In genomic region chr13:21518617-21519144, GRCh38 we compare ENCODE assay signal across 20 cellular contexts. TPM values are rescaled to one million over a fixed set of nuclear protein-coding genes. Genes with fewer than 3 reads are reported as not detected.
DNase-seq lines count a peak whose midpoint lies in the region; ATAC-seq, FAIRE-seq and TF ChIP-seq lines count a peak whose summit lies in the region.
"Had no signal": no experiment of that assay in that cellular context is flagged by ENCODE, and none has a peak within 500 bp of the region (broad histone marks: within the 10 kb centered on the region; RNA-seq: fewer than 3 reads in every experiment).

No MANE protein-coding gene starts in this region.

- TF ChIP-seq RAD21 in IMR-90 (IDR thresholded peaks at IDR 0.05; ENCODE audit: low read length): no peak

- no peak overlapping the region for H2AK5ac ChIP-seq in IMR-90 (ENCODE audit: low read depth, low read length)

- H2BK15ac ChIP-seq in IMR-90 (ENCODE audit: low read depth, low read length): no peak overlapping the region

- no peak for DNase-seq in IMR-90
- DNase-seq in bronchial epithelial cell (ENCODE audit: low read depth): peak; percentile 39
- DNase-seq in lung (ENCODE audit: low spot score): no peak
- DNase-seq in retina: no peak
- DNase-seq in Ammon's horn (ENCODE audit: low spot score): no peak
- DNase-seq: BE2C; C1 segment of cervical spinal cord; CD4-positive, CD25-positive, alpha-beta regulatory T cell; CD8-positive, alpha-beta memory T cell; COR-L47; DMS 273 treated with DMSO at 0.1 percent for 48 hours; DMS53; DND-41; EL; HCEC 1CT had no signal

- TF ChIP-seq CTCF in IMR-90 (conservative IDR thresholded peaks at IDR 0.05; ENCODE audit: low read depth, low read length) (no peak), bronchial epithelial cell (IDR thresholded peaks at IDR 0.05; ENCODE audit: insufficient read depth, low read length, severe bottlenecking) (no peak), lung (IDR thresholded peaks at IDR 0.05; ENCODE audit: control extremely low read depth, extremely low read depth) (no peak)

- in situ Hi-C loops in IMR-90 (cut with MboI; ENCODE audit: low sequenced_read_pairs): no loop called here

- H2BK120ac ChIP-seq in IMR-90 (ENCODE audit: low read depth, low read length): no peak overlapping the region

- no peak overlapping the region for H2AFZ ChIP-seq in IMR-90 (replicated peaks; ENCODE audit: low read length, poor library complexity)
- H2AFZ ChIP-seq: GM23338 had no signal

- no peak for FAIRE-seq in bronchial epithelial cell (lab: Jason Lieb, UNC)
- FAIRE-seq: GM12878, H54 had no signal

- no peak overlapping the region for H2AK9ac ChIP-seq in IMR-90 (replicated peaks; ENCODE audit: low read depth, low read length, poor library complexity)

- no peak overlapping the region for H3K27ac ChIP-seq in IMR-90 (ENCODE audit: insufficient read depth, low read length)
- H3K27ac ChIP-seq in lung (ENCODE audit: low read depth in 1 of 2, low read length in 1 of 2): no peak overlapping the region

- H2BK5ac ChIP-seq in IMR-90 (ENCODE audit: low read depth, low read length, poor library complexity, severe bottlenecking): no peak overlapping the region

- H3K4me3 ChIP-seq in IMR-90 (ENCODE audit: insufficient read depth, low read depth, low read length): no peak overlapping the region
- H3K4me3 ChIP-seq in bronchial epithelial cell (ENCODE audit: low read depth, low read length): no peak overlapping the region
- no peak overlapping the region for H3K4me3 ChIP-seq in lung
- H3K4me3 ChIP-seq: GM12878, GM23338 had no signal

- H3K9me3 ChIP-seq in IMR-90 (ENCODE audit: control insufficient read depth, insufficient read depth, low read length): no peaks in the 10 kb centered on the region
- no peaks in the 10 kb centered on the region for H3K9me3 ChIP-seq in lung (ENCODE audit: control insufficient read depth in 2 of 2, insufficient read depth in 1 of 2, low read length in 1 of 2)
- H3K9me3 ChIP-seq: BE2C had no signal

- H3K9ac ChIP-seq in IMR-90 (ENCODE audit: low read depth, low read length): no peak overlapping the region

- no peak overlapping the region for H4K8ac ChIP-seq in IMR-90 (ENCODE audit: low read depth in 2 of 2, low read length in 2 of 2)

- H3K36me3 ChIP-seq in IMR-90 (ENCODE audit: control insufficient read depth, insufficient read depth, low read length) (peaks cover 6% of the 10 kb centered on the region; the same call in 1 of the 2 replicates), bronchial epithelial cell (ENCODE audit: control insufficient read depth, insufficient read depth, low read length) (no peaks in the 10 kb centered on the region), lung (ENCODE audit: control insufficient read depth in 2 of 2, insufficient read depth in 2 of 2, low read length in 2 of 2) (peaks cover 1 to 12% of the 10 kb centered on the region in 2 donors)
- H3K36me3 ChIP-seq: BE2C had no signal

- no TSS peak for BruUV-seq in IMR-90 (replicated peaks; lab: Mats Ljungman, UMichigan)

- ATAC-seq in IMR-90 (ENCODE audit: low read depth) (0 out of 2 replicates have a peak, but pooled peaks have one; percentile 11), lung (ENCODE audit: insufficient read depth, low FRiP score) (peak; percentile 62), HG02870 (IDR thresholded peaks at IDR 0.05; ENCODE audit: unreplicated experiment) (no peak), HG03135 (IDR thresholded peaks at IDR 0.05; ENCODE audit: unreplicated experiment) (no peak)
- ATAC-seq: GM12878, GM23338 had no signal

- no peak overlapping the region for H3K23ac ChIP-seq in IMR-90 (ENCODE audit: low read depth, low read length)

- POLR2A ChIA-PET in IMR-90 (lab: Charles Lee; ENCODE audit: unreplicated experiment): no interaction called here

- H4K5ac ChIP-seq in IMR-90 (ENCODE audit: low read depth, low read length): no peak overlapping the region

- H3K27me3 ChIP-seq in IMR-90 (ENCODE audit: control insufficient read depth, insufficient read depth, low read length) (no peaks in the 10 kb centered on the region), bronchial epithelial cell (ENCODE audit: control insufficient read depth, insufficient read depth, low read length) (no peaks in the 10 kb centered on the region), lung (ENCODE audit: control insufficient read depth, insufficient read depth) (no peaks in the 10 kb centered on the region)
- H3K27me3 ChIP-seq: BE2C had no signal

- 0 out of 4 replicates have a peak, but pooled peaks cover 4 to 6% of the 10 kb centered on the region in 2 experiments for H3K79me1 ChIP-seq in IMR-90 (ENCODE audit: low read depth in 1 of 2, low read length in 2 of 2)

- TF ChIP-seq POLR2A in IMR-90 (IDR thresholded peaks at IDR 0.05; ENCODE audit: low read depth, low read length): no peak

- no peak overlapping the region for H3K56ac ChIP-seq in IMR-90 (ENCODE audit: extremely low read depth, insufficient read depth, low read length)

- no peak overlapping the region for H3K14ac ChIP-seq in IMR-90 (replicated peaks; ENCODE audit: low read depth, low read length)

- H4K91ac ChIP-seq in IMR-90 (ENCODE audit: insufficient read depth, low read depth, low read length): no peak overlapping the region

- WGBS in IMR-90 (ENCODE audit: extremely low coverage in 2 of 2, insufficient read length in 1 of 2), 2 experiments: no CpG with 5 or more reads among the region's 8 CpGs
- WGBS in lung, 2 donors: 78 to 95% methylated on average over 8 of the region's 8 CpGs

- intact Hi-C loops in IMR-90 (cut with micrococcal nuclease): no loop called here

- H3K4ac ChIP-seq in IMR-90 (ENCODE audit: low read depth, low read length): no peak overlapping the region

- H3K18ac ChIP-seq in IMR-90 (ENCODE audit: low read depth, low read length): no peak overlapping the region

- no peaks in the 10 kb centered on the region for H4K20me1 ChIP-seq in IMR-90 (ENCODE audit: insufficient read depth, low read length)

- peaks cover 3% of the 10 kb centered on the region; the same call in 1 of the 2 replicates for H3K9me1 ChIP-seq in IMR-90 (ENCODE audit: insufficient read depth, low read length)

- H3K4me2 ChIP-seq in IMR-90 (ENCODE audit: low read depth, low read length): no peak overlapping the region
- H3K4me2 ChIP-seq: GM23338 had no signal

- dilution Hi-C loops in IMR-90 (cut with HindIII; ENCODE audit: low sequenced_read_pairs, unreplicated experiment): no loop called here

- no peak overlapping the region for H2BK20ac ChIP-seq in IMR-90 (ENCODE audit: low read depth, low read length)

- H3K4me1 ChIP-seq in IMR-90 (ENCODE audit: control insufficient read depth, insufficient read depth, low read length): no peaks in the 10 kb centered on the region; the same call in 1 of the 2 replicates
- H3K4me1 ChIP-seq in lung (ENCODE audit: control insufficient read depth in 2 of 2, insufficient read depth in 2 of 2, low read length in 2 of 2): peaks cover 2 to 3% of the 10 kb centered on the region in 2 donors
- H3K4me1 ChIP-seq: BE2C had no signal

- CTCF ChIA-PET in IMR-90 (lab: Yijun Ruan, JAX): interaction anchor here (0.6 kb wide), 1 partner anchor 9 kb away, joined by 3 read pairs; no protein-coding TSS in a partner anchor

TF ChIP-seq in IMR-90, 13 proteins besides CTCF, POLR2A, EP300 and RAD21:
- TF ChIP-seq MAZ (IDR thresholded peaks at IDR 0.05; ENCODE audit: borderline replicate concordance, low read depth, low read length): no peak
- no peak for TF ChIP-seq BHLHE40 (IDR thresholded peaks at IDR 0.05; ENCODE audit: low read depth, low read length)
- TF ChIP-seq MAFK (IDR thresholded peaks at IDR 0.05; ENCODE audit: low read depth, low read length): no peak
- no peak for TF ChIP-seq RCOR1 (IDR thresholded peaks at IDR 0.05; ENCODE audit: insufficient replicate concordance, low read length)
TF ChIP-seq in IMR-90: peak in this region for 0.

RNA-seq across cellular contexts. Expression of gene ZDHHC20, which starts 59.6 kb away (rescaled TPM):
- total RNA-seq in IMR-90 (2012; rRNA removed) (72.4 and 104 TPM in 2 replicates), bronchial epithelial cell (54.8 and 59.0 TPM in 2 replicates), lung (100 to 1,000 TPM in 1 of 2 donors, 10 to 100 TPM in 1; 58.8 to 153 TPM)
- polyA plus RNA-seq in IMR-90 (2012; rRNA removed) (11.6 and 16.1 TPM in 2 replicates), lung (10 to 100 TPM; 22.8 to 35.1 TPM)
- polyA plus RNA-seq in IMR-90 (2012; cell fraction: cytosol; rRNA removed): 13.1 and 14.4 TPM in 2 replicates
- 3.6 and 7.1 TPM in 2 replicates for polyA plus RNA-seq in IMR-90 (2012; cell fraction: nucleus; rRNA removed; ENCODE audit: low replicate concordance)

Comparison
In these comparisons a context has a peak if more than half of its experiments do, and no peak if none do; other contexts are left out.
1. ATAC-seq: peak in IMR-90 (single experiment) and lung (single experiment); none in HG02870 (single experiment) and HG03135 (single experiment).